28 cellular contexts compared by ENCODE assay signal in the genomic region with DNA sequence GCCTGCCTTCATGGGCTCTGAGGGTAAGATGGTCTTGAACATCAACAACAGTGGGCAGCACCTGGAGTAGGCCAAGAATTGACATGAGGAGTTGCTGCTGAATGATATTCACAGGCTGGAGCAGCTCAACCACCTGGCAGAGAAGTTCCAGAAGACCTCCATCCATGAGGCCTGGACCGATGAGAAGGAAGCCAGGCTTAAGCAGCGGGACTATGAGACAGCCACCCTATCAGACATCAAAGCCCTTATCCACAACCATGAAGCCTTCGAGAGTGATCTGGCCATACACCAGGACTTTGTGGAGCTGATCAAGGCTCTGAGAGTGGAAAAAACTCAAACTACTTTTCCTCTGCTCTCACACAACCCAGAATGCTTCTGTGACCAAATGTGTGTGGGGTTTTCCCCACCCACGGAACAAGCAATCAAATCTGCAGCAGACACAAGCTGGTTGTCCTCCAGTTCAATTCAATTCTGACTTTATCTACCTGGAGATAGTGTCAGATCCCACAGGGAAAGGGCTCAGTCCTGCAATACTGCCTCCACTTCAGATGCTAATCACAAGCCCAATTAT. TPM values are rescaled to one million over a fixed set of nuclear protein-coding genes. Genes with fewer than 3 reads are reported as not detected.
A peak's percentile ranks its signal among the peaks of the same experiment; 100 is the strongest.
DNase-seq lines count a peak whose midpoint lies in the region; ATAC-seq and TF ChIP-seq lines count a peak whose summit lies in the region.
"Had no signal": no experiment of that assay in that cellular context is flagged by ENCODE, and none has a peak within 500 bp of the region (broad histone marks: within the 10 kb centered on the region; RNA-seq: fewer than 3 reads in every experiment).

No MANE protein-coding gene starts in this region.

- TF ChIP-seq CTCF in Calu3 (IDR thresholded peaks at IDR 0.05; ENCODE audit: unreplicated experiment) = no peak

- H3K27me3 Mint-ChIP-seq in activated CD4-positive, alpha-beta T cell treated with anti-CD3 and anti-CD28 coated beads for 36 hours = peaks cover 6% of the 10 kb centered on the region
- H3K27me3 Mint-ChIP-seq in activated CD4-positive, alpha-beta T cell treated with anti-CD3 and anti-CD28 coated beads, Interleukin-2, amount 10 ng/mL, durations not matched to agents 7 days and 5 days = peaks cover 5% of the 10 kb centered on the region
- peaks cover 22% of the 10 kb centered on the region for H3K27me3 Mint-ChIP-seq in activated naive CD8-positive, alpha-beta T cell treated with anti-CD3 and anti-CD28 coated beads for 36 hours
- H3K27me3 Mint-ChIP-seq in Calu3 (ENCODE audit: unreplicated experiment) = peaks cover 50% of the 10 kb centered on the region

- intact Hi-C loops in activated CD4-positive, alpha-beta T cell treated with anti-CD3 and anti-CD28 coated beads for 36 hours (cut with DNase I, micrococcal nuclease) = no loop called here
- intact Hi-C loops in Calu3 (cut with micrococcal nuclease; ENCODE audit: unreplicated experiment) = no loop called here

- no TSS peak for BruUV-seq in Calu3 (replicated peaks; lab: Mats Ljungman, UMichigan)

- no peaks in the 10 kb centered on the region for H3K36me3 Mint-ChIP-seq in activated CD4-positive, alpha-beta T cell treated with anti-CD3 and anti-CD28 coated beads for 36 hours (ENCODE audit: low read depth)
- no peaks in the 10 kb centered on the region for H3K36me3 Mint-ChIP-seq in activated CD4-positive, alpha-beta T cell treated with anti-CD3 and anti-CD28 coated beads, Interleukin-2, amount 10 ng/mL, durations not matched to agents 7 days and 5 days (ENCODE audit: low read depth)
- no peaks in the 10 kb centered on the region for H3K36me3 Mint-ChIP-seq in activated naive CD8-positive, alpha-beta T cell treated with anti-CD3 and anti-CD28 coated beads for 36 hours
- H3K36me3 Mint-ChIP-seq in Calu3 (ENCODE audit: insufficient read depth, unreplicated experiment) = no peaks in the 10 kb centered on the region
- H3K36me3 Mint-ChIP-seq: activated CD8-positive, alpha-beta memory T cell treated with anti-CD3 and anti-CD28 coated beads, Interleukin-2, amount 10 ng/mL, durations not matched to agents 7 days and 5 days; natural killer cell had no signal

- POLR2A ChIA-PET in activated CD4-positive, alpha-beta T cell treated with anti-CD3 and anti-CD28 coated beads for 36 hours (lab: Charles Lee) = no interaction called here
- POLR2A ChIA-PET in activated CD4-positive, alpha-beta T cell treated with anti-CD3 and anti-CD28 coated beads, Interleukin-2, amount 10 ng/mL, durations not matched to agents 7 days and 5 days (lab: Charles Lee) = interaction anchor here (0.7 kb wide), 1 partner anchor 107 kb away, joined by 3 read pairs; no protein-coding TSS in a partner anchor

- no peak overlapping the region for H3K27ac Mint-ChIP-seq in activated CD4-positive, alpha-beta T cell treated with anti-CD3 and anti-CD28 coated beads for 36 hours
- H3K27ac Mint-ChIP-seq in activated CD4-positive, alpha-beta T cell treated with anti-CD3 and anti-CD28 coated beads, Interleukin-2, amount 10 ng/mL, durations not matched to agents 7 days and 5 days = no peak overlapping the region
- H3K27ac Mint-ChIP-seq in activated naive CD8-positive, alpha-beta T cell treated with anti-CD3 and anti-CD28 coated beads for 36 hours = peak overlapping the region; percentile 44
- no peak overlapping the region for H3K27ac Mint-ChIP-seq in Calu3 (ENCODE audit: unreplicated experiment)
- H3K27ac Mint-ChIP-seq: activated CD8-positive, alpha-beta memory T cell treated with anti-CD3 and anti-CD28 coated beads, Interleukin-2, amount 10 ng/mL, durations not matched to agents 7 days and 5 days; effector memory CD8-positive, alpha-beta T cell; IgD-negative memory B cell; natural killer cell; T-helper 1 cell treated with Interleukin-12 subunit alpha and Interleukin-12 subunit beta and Interleukin-4 antibody, amounts not matched to agents 30 μg/mL and 1 μg/mL, for 36 hours had no signal

- ATAC-seq in activated CD4-positive, alpha-beta T cell treated with anti-CD3 and anti-CD28 coated beads for 36 hours = peak; percentile 83
- no peak for ATAC-seq in HG02798 (IDR thresholded peaks at IDR 0.05; ENCODE audit: poor library complexity, unreplicated experiment)
- ATAC-seq: activated CD8-positive, alpha-beta memory T cell treated with anti-CD3 and anti-CD28 coated beads, Interleukin-2, amount 10 ng/mL, durations not matched to agents 7 days and 5 days; effector memory CD8-positive, alpha-beta T cell; natural killer cell had no signal

- H3K9me3 Mint-ChIP-seq in activated CD4-positive, alpha-beta T cell treated with anti-CD3 and anti-CD28 coated beads for 36 hours (ENCODE audit: low read depth) = no peaks in the 10 kb centered on the region
- no peaks in the 10 kb centered on the region for H3K9me3 Mint-ChIP-seq in activated CD4-positive, alpha-beta T cell treated with anti-CD3 and anti-CD28 coated beads, Interleukin-2, amount 10 ng/mL, durations not matched to agents 7 days and 5 days
- H3K9me3 Mint-ChIP-seq in activated naive CD8-positive, alpha-beta T cell treated with anti-CD3 and anti-CD28 coated beads for 36 hours = no peaks in the 10 kb centered on the region
- no peaks in the 10 kb centered on the region for H3K9me3 Mint-ChIP-seq in Calu3 (ENCODE audit: low read depth, unreplicated experiment)
- H3K9me3 Mint-ChIP-seq: effector memory CD8-positive, alpha-beta T cell; natural killer cell; T-helper 1 cell treated with Interleukin-12 subunit alpha and Interleukin-12 subunit beta and Interleukin-4 antibody, amounts not matched to agents 30 μg/mL and 1 μg/mL, for 36 hours had no signal

- no peak overlapping the region for H3K4me3 Mint-ChIP-seq in activated CD4-positive, alpha-beta T cell treated with anti-CD3 and anti-CD28 coated beads for 36 hours
- no peak overlapping the region for H3K4me3 Mint-ChIP-seq in activated CD4-positive, alpha-beta T cell treated with anti-CD3 and anti-CD28 coated beads, Interleukin-2, amount 10 ng/mL, durations not matched to agents 7 days and 5 days
- H3K4me3 Mint-ChIP-seq in activated naive CD8-positive, alpha-beta T cell treated with anti-CD3 and anti-CD28 coated beads for 36 hours = no peak overlapping the region
- H3K4me3 Mint-ChIP-seq in Calu3 (ENCODE audit: low read depth, unreplicated experiment) = no peak overlapping the region
- H3K4me3 Mint-ChIP-seq: activated CD8-positive, alpha-beta memory T cell treated with anti-CD3 and anti-CD28 coated beads, Interleukin-2, amount 10 ng/mL, durations not matched to agents 7 days and 5 days; effector memory CD8-positive, alpha-beta T cell; natural killer cell; T-helper 1 cell treated with Interleukin-12 subunit alpha and Interleukin-12 subunit beta and Interleukin-4 antibody, amounts not matched to agents 30 μg/mL and 1 μg/mL, for 36 hours had no signal

- peak; percentile 60 for DNase-seq in activated CD4-positive, alpha-beta T cell treated with anti-CD3 and anti-CD28 coated beads for 36 hours
- DNase-seq in activated CD4-positive, alpha-beta T cell treated with anti-CD3 and anti-CD28 coated beads, Interleukin-2, amount 10 ng/mL, durations not matched to agents 7 days and 5 days = no peak
- DNase-seq in stimulated activated CD4-positive, alpha-beta T cell treated with anti-CD3 and anti-CD28 coated beads, Interleukin-4, amount 100 ng/mL, for 1 hour = peak; percentile 27
- no peak for DNase-seq in stimulated activated CD4-positive, alpha-beta T cell treated with anti-CD3 and anti-CD28 coated beads, Interleukin-12 subunit alpha, Interleukin-12 subunit beta, amount 100 ng/mL, for 4 hours
- peak; percentile 46 for DNase-seq in activated naive CD8-positive, alpha-beta T cell treated with anti-CD3 and anti-CD28 coated beads for 36 hours
- DNase-seq in SIG-M5 (lab: John Stamatoyannopoulos, UW) = no peak
- no peak for DNase-seq in Calu3
- DNase-seq: 8988T; activated CD4-positive, alpha-beta T cell treated with anti-CD3 and anti-CD28 coated beads for 1 hour; activated CD8-positive, alpha-beta memory T cell treated with anti-CD3 and anti-CD28 coated beads, Interleukin-2, amount 10 ng/mL, durations not matched to agents 7 days and 5 days; central memory CD4-positive, alpha-beta T cell; cortex of kidney; DMS79; effector memory CD8-positive, alpha-beta T cell; GOT3; hypothalamus; natural killer cell; NCI-H146; NCI-H226; NCI-H526 treated with DMSO at 0.1 percent for 48 hours; NK-92 treated with Interleukin-12 subunit alpha and Interleukin-12 subunit beta, amount 100 ng/mL, for 24 hours; occipital lobe; SK-N-SH had no signal

- CTCF ChIA-PET in activated CD4-positive, alpha-beta T cell treated with anti-CD3 and anti-CD28 coated beads for 36 hours (lab: Charles Lee) = interaction anchor here (0.7 kb wide), 1 partner anchor 8 kb away, joined by 3 read pairs; no protein-coding TSS in a partner anchor
- CTCF ChIA-PET in activated CD4-positive, alpha-beta T cell treated with anti-CD3 and anti-CD28 coated beads, Interleukin-2, amount 10 ng/mL, durations not matched to agents 7 days and 5 days (lab: Charles Lee) = no interaction called here
- CTCF ChIA-PET in Calu3 (lab: Charles Lee) = no interaction called here

- peaks cover 10% of the 10 kb centered on the region for H3K4me1 Mint-ChIP-seq in activated CD4-positive, alpha-beta T cell treated with anti-CD3 and anti-CD28 coated beads for 36 hours
- H3K4me1 Mint-ChIP-seq in activated CD4-positive, alpha-beta T cell treated with anti-CD3 and anti-CD28 coated beads, Interleukin-2, amount 10 ng/mL, durations not matched to agents 7 days and 5 days = no peaks in the 10 kb centered on the region
- peaks cover 12% of the 10 kb centered on the region for H3K4me1 Mint-ChIP-seq in activated naive CD8-positive, alpha-beta T cell treated with anti-CD3 and anti-CD28 coated beads for 36 hours
- no peaks in the 10 kb centered on the region for H3K4me1 Mint-ChIP-seq in Calu3 (ENCODE audit: low read depth, unreplicated experiment)
- H3K4me1 Mint-ChIP-seq: activated CD8-positive, alpha-beta memory T cell treated with anti-CD3 and anti-CD28 coated beads, Interleukin-2, amount 10 ng/mL, durations not matched to agents 7 days and 5 days; natural killer cell had no signal

RNA-seq across cellular contexts. Expression of a gene that starts 12.1 kb away (rescaled TPM):
- total RNA-seq in activated CD4-positive, alpha-beta T cell treated with anti-CD3 and anti-CD28 coated beads for 36 hours = under 1 TPM; 0.43 to 0.51 TPM
- not detected for total RNA-seq in activated CD4-positive, alpha-beta T cell treated with anti-CD3 and anti-CD28 coated beads, Interleukin-2, amount 10 ng/mL, durations not matched to agents 7 days and 5 days
- not detected for total RNA-seq in activated naive CD8-positive, alpha-beta T cell treated with anti-CD3 and anti-CD28 coated beads for 36 hours
- total RNA-seq in Calu3 (2022) = 7.8 and 10.7 TPM in 2 replicates
- total RNA-seq: activated CD8-positive, alpha-beta memory T cell treated with anti-CD3 and anti-CD28 coated beads, Interleukin-2, amount 10 ng/mL, durations not matched to agents 7 days and 5 days; mononuclear cell; natural killer cell; pulmonary artery endothelial cell had no signal

RNA-seq across cellular contexts. Expression of a gene that starts 16.6 kb away (rescaled TPM):
- total RNA-seq in activated CD4-positive, alpha-beta T cell treated with anti-CD3 and anti-CD28 coated beads for 36 hours = 1 to 10 TPM; 1.0 TPM
- total RNA-seq in activated CD4-positive, alpha-beta T cell treated with anti-CD3 and anti-CD28 coated beads, Interleukin-2, amount 10 ng/mL, durations not matched to agents 7 days and 5 days = 1 to 10 TPM; 1.3 to 1.5 TPM
- 1 to 10 TPM; 1.5 TPM for total RNA-seq in activated naive CD8-positive, alpha-beta T cell treated with anti-CD3 and anti-CD28 coated beads for 36 hours
- 28.1 and 28.6 TPM in 2 replicates for total RNA-seq in Calu3 (2022)

RNA-seq across cellular contexts. Expression of a gene that starts 30.6 kb away (rescaled TPM):
- total RNA-seq in activated CD4-positive, alpha-beta T cell treated with anti-CD3 and anti-CD28 coated beads for 36 hours = 10 to 100 TPM; 10.8 to 17.9 TPM
- total RNA-seq in activated CD4-positive, alpha-beta T cell treated with anti-CD3 and anti-CD28 coated beads, Interleukin-2, amount 10 ng/mL, durations not matched to agents 7 days and 5 days = 10 to 100 TPM; 13.9 to 16.8 TPM
- 10 to 100 TPM; 26.1 to 27.7 TPM for total RNA-seq in activated naive CD8-positive, alpha-beta T cell treated with anti-CD3 and anti-CD28 coated beads for 36 hours
- 41.3 and 43.6 TPM in 2 replicates for total RNA-seq in Calu3 (2022)

RNA-seq across cellular contexts. Expression of a gene that starts 31.0 kb away (rescaled TPM):
- total RNA-seq in activated CD4-positive, alpha-beta T cell treated with anti-CD3 and anti-CD28 coated beads for 36 hours = 10 to 100 TPM; 22.9 to 36.3 TPM
- total RNA-seq in activated CD4-positive, alpha-beta T cell treated with anti-CD3 and anti-CD28 coated beads, Interleukin-2, amount 10 ng/mL, durations not matched to agents 7 days and 5 days = 10 to 100 TPM; 12.0 to 13.8 TPM
- total RNA-seq in activated naive CD8-positive, alpha-beta T cell treated with anti-CD3 and anti-CD28 coated beads for 36 hours = 10 to 100 TPM; 58.3 to 62.0 TPM
- 18.6 and 18.8 TPM in 2 replicates for total RNA-seq in Calu3 (2022)

Comparison
In these comparisons a context has a peak if more than half of its experiments do, and no peak if none do; other contexts are left out.
1. DNase-seq: peak in activated CD4-positive, alpha-beta T cell treated with anti-CD3 and anti-CD28 coated beads for 36 hours (single experiment), stimulated activated CD4-positive, alpha-beta T cell treated with anti-CD3 and anti-CD28 coated beads, Interleukin-4, amount 100 ng/mL, for 1 hour (single experiment) and activated naive CD8-positive, alpha-beta T cell treated with anti-CD3 and anti-CD28 coated beads for 36 hours (single experiment); none in activated CD4-positive, alpha-beta T cell treated with anti-CD3 and anti-CD28 coated beads, Interleukin-2, amount 10 ng/mL, durations not matched to agents 7 days and 5 days (single experiment), stimulated activated CD4-positive, alpha-beta T cell treated with anti-CD3 and anti-CD28 coated beads, Interleukin-12 subunit alpha, Interleukin-12 subunit beta, amount 100 ng/mL, for 4 hours (single experiment), SIG-M5 (single experiment) and Calu3 (single experiment).
2. RNA of a gene that starts 16.6 kb away (total RNA-seq): 28.1 to 28.6 TPM in Calu3; 1.5 TPM in activated naive CD8-positive, alpha-beta T cell treated with anti-CD3 and anti-CD28 coated beads for 36 hours, 1.3 to 1.5 TPM in activated CD4-positive, alpha-beta T cell treated with anti-CD3 and anti-CD28 coated beads, Interleukin-2, amount 10 ng/mL, durations not matched to agents 7 days and 5 days and 1.0 TPM in activated CD4-positive, alpha-beta T cell treated with anti-CD3 and anti-CD28 coated beads for 36 hours; every median in the first group is over 10 times any median in the second.